Comparison of ENCODE assay signal across 13 cellular contexts in the genomic region with DNA sequence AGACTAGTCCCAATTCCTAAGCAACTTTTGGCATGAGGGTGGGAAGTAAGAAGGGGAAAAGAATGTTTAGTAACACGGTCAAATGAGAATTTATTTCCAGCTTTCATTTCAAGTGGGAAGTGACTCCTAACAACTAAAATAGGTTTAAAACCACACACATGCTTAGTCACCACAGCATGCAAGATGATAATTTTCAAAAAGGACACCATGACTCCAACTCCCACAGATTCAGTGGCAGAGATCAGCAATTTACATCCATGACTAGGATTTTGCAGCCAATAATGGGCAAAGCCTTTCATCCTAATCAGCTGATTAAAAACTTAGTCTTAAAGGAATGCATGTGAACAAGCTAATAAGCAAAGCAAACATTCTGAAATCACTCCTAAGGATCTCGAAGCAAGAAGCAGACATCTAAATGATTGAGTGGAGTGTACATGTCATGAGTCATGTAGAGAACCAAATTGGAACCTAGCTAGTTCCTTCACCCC. TPM values are rescaled to one million over a fixed set of nuclear protein-coding genes. Genes with fewer than 3 reads are reported as not detected.
DNase-seq lines count a peak whose midpoint lies in the region; ATAC-seq and TF ChIP-seq lines count a peak whose summit lies in the region.
"Had no signal": no experiment of that assay in that cellular context is flagged by ENCODE, and none has a peak within 500 bp of the region (broad histone marks: within the 10 kb centered on the region; RNA-seq: fewer than 3 reads in every experiment).

No MANE protein-coding gene starts in this region.

- H2AK5ac ChIP-seq in neuronal stem cell (ENCODE audit: low read depth, low read length) = no peak overlapping the region

- H3K9me2 ChIP-seq in Loucy (replicated peaks; ENCODE audit: low read depth, low read length) = no peaks in the 10 kb centered on the region

- H3K4me1 ChIP-seq in Loucy (ENCODE audit: insufficient read depth, low read length, poor library complexity, severe bottlenecking) (peaks cover 19% of the 10 kb centered on the region), left lung (peaks cover 7 to 11% of the 10 kb centered on the region in 2 donors), neuronal stem cell (ENCODE audit: control insufficient read depth in 2 of 2, insufficient read depth in 1 of 2, low read depth in 1 of 2, low read length in 2 of 2) (no peaks in the 10 kb centered on the region)

- H3K14ac ChIP-seq in neuronal stem cell (ENCODE audit: low read length) = no peak overlapping the region

- no peaks in the 10 kb centered on the region for H3K79me1 ChIP-seq in neuronal stem cell (ENCODE audit: low read depth, low read length)

- ATAC-seq in left lung (peak; percentile 88), left lobe of liver (no peak), GM19035 (IDR thresholded peaks at IDR 0.05; ENCODE audit: unreplicated experiment) (no peak)

- H3F3A ChIP-seq in Loucy (ENCODE audit: low read depth) = no peaks in the 10 kb centered on the region

- in situ Hi-C loops in astrocyte of the spinal cord (cut with HindIII; ENCODE audit: low sequenced_read_pairs) = no loop called here

- H2BK12ac ChIP-seq in neuronal stem cell (ENCODE audit: low read length) = no peak overlapping the region

- H3K9ac ChIP-seq in Loucy (ENCODE audit: low read depth, low read length, poor library complexity, severe bottlenecking) = no peak overlapping the region
- no peak overlapping the region for H3K9ac ChIP-seq in neuronal stem cell (ENCODE audit: low read depth, low read length, poor library complexity)

- no peak for TF ChIP-seq CTCF in Loucy (conservative IDR thresholded peaks at IDR 0.05; ENCODE audit: low read length)
- no peak for TF ChIP-seq CTCF in astrocyte of the spinal cord (IDR thresholded peaks at IDR 0.05; ENCODE audit: low read depth, low read length)
- TF ChIP-seq CTCF in left lung (IDR thresholded peaks at IDR 0.05) = no peak

- H2AFZ ChIP-seq in Loucy (ENCODE audit: low read length) = peak overlapping the region; percentile 32
- no peak overlapping the region for H2AFZ ChIP-seq in neuronal stem cell (ENCODE audit: low read length)

- H3K4ac ChIP-seq in neuronal stem cell (ENCODE audit: low read length) = no peak overlapping the region

- no peak overlapping the region for H2BK120ac ChIP-seq in neuronal stem cell (ENCODE audit: low read depth, low read length)

- no peak overlapping the region for H4K8ac ChIP-seq in neuronal stem cell (ENCODE audit: low read depth, low read length)

- no peaks in the 10 kb centered on the region for H3K79me2 ChIP-seq in Loucy (ENCODE audit: insufficient read depth, low read length)

- no peak overlapping the region for H3K18ac ChIP-seq in neuronal stem cell (ENCODE audit: low read length)

- peak; percentile 17 for DNase-seq in Ammon's horn (ENCODE audit: low spot score)
- DNase-seq in astrocyte of the spinal cord (ENCODE audit: low read depth, low spot score) = peak; percentile 84
- no peak for DNase-seq in left lung
- DNase-seq in posterior cingulate gyrus = no peak
- no peak for DNase-seq in left lobe of liver (ENCODE audit: low spot score)
- no peak for DNase-seq in neuronal stem cell (ENCODE audit: low spot score)
- DNase-seq: activated CD4-positive, alpha-beta T cell treated with anti-CD3 and anti-CD28 coated beads, Interleukin-2, amount 50 U/mL, for 48 hours; Calu3; KG1; nephron progenitor cell; stomach had no signal

- no CpG with 5 or more reads among the region's 2 CpGs for WGBS in neuronal stem cell (ENCODE audit: extremely low coverage in 2 of 2, insufficient read length in 2 of 2, insufficient replicate concordance in 1 of 2), 2 donors

- no peak overlapping the region for H2BK5ac ChIP-seq in neuronal stem cell (ENCODE audit: low read length)

- peak overlapping the region in 1 of 2 donors; percentile 31 for H3K27ac ChIP-seq in left lung
- H3K27ac ChIP-seq in neuronal stem cell (replicated peaks; ENCODE audit: low read length) = no peak overlapping the region
- H3K27ac ChIP-seq: stomach had no signal

- no peak overlapping the region for H4K91ac ChIP-seq in neuronal stem cell (ENCODE audit: low read depth, low read length, poor library complexity)

- H3K36me3 ChIP-seq in Loucy (ENCODE audit: insufficient read depth, low read length) (no peaks in the 10 kb centered on the region), left lung (no peaks in the 10 kb centered on the region), neuronal stem cell (replicated peaks in 1 of 2; ENCODE audit: control insufficient read depth in 2 of 2, insufficient read depth in 2 of 2, low read length in 2 of 2) (no peaks in the 10 kb centered on the region)
- H3K36me3 ChIP-seq: stomach had no signal

- no peak overlapping the region for H2BK15ac ChIP-seq in neuronal stem cell (ENCODE audit: low read length)

- H3K27me3 ChIP-seq in Loucy (ENCODE audit: insufficient read depth, low read length, poor library complexity, severe bottlenecking) (no peaks in the 10 kb centered on the region), left lung (no peaks in the 10 kb centered on the region), neuronal stem cell (ENCODE audit: control insufficient read depth in 3 of 3, insufficient read depth in 3 of 3, low read depth in 1 of 3, low read length in 3 of 3) (no peaks in the 10 kb centered on the region)
- H3K27me3 ChIP-seq: stomach had no signal

- intact Hi-C loops in left lung (cut with DNase I) = no loop called here
- intact Hi-C loops in posterior cingulate gyrus (cut with DNase I) = no loop called here

- H3K9me3 ChIP-seq in Loucy (ENCODE audit: insufficient read depth, low read depth, low read length) (no peaks in the 10 kb centered on the region; the same call in 1 of the 2 replicates), left lung (no peaks in the 10 kb centered on the region), neuronal stem cell (replicated peaks in 1 of 2; ENCODE audit: control insufficient read depth in 2 of 2, insufficient read depth in 1 of 2, low read depth in 1 of 2, low read length in 2 of 2) (no peaks in the 10 kb centered on the region)
- H3K9me3 ChIP-seq: stomach had no signal

- H3K23ac ChIP-seq in neuronal stem cell (ENCODE audit: low read depth, low read length, poor library complexity) = no peak overlapping the region

- H3K4me2 ChIP-seq in Loucy (ENCODE audit: low read depth, low read length, poor library complexity, severe bottlenecking) (peak overlapping the region; percentile 4), neuronal stem cell (ENCODE audit: insufficient read depth, low read length, poor library complexity, severe bottlenecking) (no peak overlapping the region)

- H4K20me1 ChIP-seq in Loucy (ENCODE audit: insufficient read depth, low read length, poor library complexity, severe bottlenecking) = no peaks in the 10 kb centered on the region

- H3K4me3 ChIP-seq in Loucy (ENCODE audit: low read length, poor library complexity, severe bottlenecking) = no peak overlapping the region
- H3K4me3 ChIP-seq in astrocyte of the spinal cord (ENCODE audit: low read depth, low read length) = no peak overlapping the region
- H3K4me3 ChIP-seq in left lung = no peak overlapping the region
- no peak overlapping the region for H3K4me3 ChIP-seq in neuronal stem cell (ENCODE audit: low read length in 2 of 2)
- H3K4me3 ChIP-seq: stomach had no signal

RNA-seq across cellular contexts. Expression of a gene that starts 48.1 kb away (rescaled TPM):
- total RNA-seq in left lung (10 to 100 TPM; 20.8 to 23.2 TPM), left lobe of liver (97.5 TPM)
- 19.5 TPM for polyA plus RNA-seq in neuronal stem cell (2013, experiment 1 of 2)
- polyA plus RNA-seq in neuronal stem cell (2013, experiment 2 of 2) = 18.5 TPM

Comparison
In these comparisons a context has a peak if more than half of its experiments do, and no peak if none do; other contexts are left out.
1. DNase-seq: peak in Ammon's horn (single experiment) and astrocyte of the spinal cord (single experiment); none in left lung (0 of 2), posterior cingulate gyrus (0 of 10), left lobe of liver (single experiment) and neuronal stem cell (single experiment).